1 cellular context compared by ENCODE assay signal in the genomic region with DNA sequence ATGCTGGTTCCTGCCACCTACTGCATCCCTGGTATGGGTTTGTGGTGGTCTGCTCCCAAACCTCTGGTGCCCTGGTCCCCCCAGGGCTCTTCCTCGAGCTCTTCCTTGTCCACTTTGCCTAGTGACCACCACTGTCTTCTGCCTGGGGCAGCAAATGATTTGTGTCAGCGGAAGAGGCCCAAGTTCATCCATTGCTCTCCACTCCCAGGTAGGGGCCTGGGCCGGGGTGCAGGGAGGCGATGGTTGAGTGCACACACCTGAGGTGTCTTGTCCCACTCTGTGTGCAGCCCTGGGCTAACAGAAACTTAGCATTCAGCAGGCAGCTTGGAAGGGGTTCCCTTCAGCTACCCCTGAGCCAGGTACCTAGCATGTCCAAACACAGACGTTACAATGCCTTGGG.
TF ChIP-seq lines count a peak whose summit lies in the region.

No MANE protein-coding gene starts in this region.

TF ChIP-seq in GM23338, 12 proteins besides CTCF, POLR2A, EP300 and RAD21 (continued from another document):
- TF ChIP-seq CREB1 (CRISPR knock-in tag; IDR thresholded peaks at IDR 0.05; ENCODE audit: low read depth): no peak
- TF ChIP-seq, protein P1, sequence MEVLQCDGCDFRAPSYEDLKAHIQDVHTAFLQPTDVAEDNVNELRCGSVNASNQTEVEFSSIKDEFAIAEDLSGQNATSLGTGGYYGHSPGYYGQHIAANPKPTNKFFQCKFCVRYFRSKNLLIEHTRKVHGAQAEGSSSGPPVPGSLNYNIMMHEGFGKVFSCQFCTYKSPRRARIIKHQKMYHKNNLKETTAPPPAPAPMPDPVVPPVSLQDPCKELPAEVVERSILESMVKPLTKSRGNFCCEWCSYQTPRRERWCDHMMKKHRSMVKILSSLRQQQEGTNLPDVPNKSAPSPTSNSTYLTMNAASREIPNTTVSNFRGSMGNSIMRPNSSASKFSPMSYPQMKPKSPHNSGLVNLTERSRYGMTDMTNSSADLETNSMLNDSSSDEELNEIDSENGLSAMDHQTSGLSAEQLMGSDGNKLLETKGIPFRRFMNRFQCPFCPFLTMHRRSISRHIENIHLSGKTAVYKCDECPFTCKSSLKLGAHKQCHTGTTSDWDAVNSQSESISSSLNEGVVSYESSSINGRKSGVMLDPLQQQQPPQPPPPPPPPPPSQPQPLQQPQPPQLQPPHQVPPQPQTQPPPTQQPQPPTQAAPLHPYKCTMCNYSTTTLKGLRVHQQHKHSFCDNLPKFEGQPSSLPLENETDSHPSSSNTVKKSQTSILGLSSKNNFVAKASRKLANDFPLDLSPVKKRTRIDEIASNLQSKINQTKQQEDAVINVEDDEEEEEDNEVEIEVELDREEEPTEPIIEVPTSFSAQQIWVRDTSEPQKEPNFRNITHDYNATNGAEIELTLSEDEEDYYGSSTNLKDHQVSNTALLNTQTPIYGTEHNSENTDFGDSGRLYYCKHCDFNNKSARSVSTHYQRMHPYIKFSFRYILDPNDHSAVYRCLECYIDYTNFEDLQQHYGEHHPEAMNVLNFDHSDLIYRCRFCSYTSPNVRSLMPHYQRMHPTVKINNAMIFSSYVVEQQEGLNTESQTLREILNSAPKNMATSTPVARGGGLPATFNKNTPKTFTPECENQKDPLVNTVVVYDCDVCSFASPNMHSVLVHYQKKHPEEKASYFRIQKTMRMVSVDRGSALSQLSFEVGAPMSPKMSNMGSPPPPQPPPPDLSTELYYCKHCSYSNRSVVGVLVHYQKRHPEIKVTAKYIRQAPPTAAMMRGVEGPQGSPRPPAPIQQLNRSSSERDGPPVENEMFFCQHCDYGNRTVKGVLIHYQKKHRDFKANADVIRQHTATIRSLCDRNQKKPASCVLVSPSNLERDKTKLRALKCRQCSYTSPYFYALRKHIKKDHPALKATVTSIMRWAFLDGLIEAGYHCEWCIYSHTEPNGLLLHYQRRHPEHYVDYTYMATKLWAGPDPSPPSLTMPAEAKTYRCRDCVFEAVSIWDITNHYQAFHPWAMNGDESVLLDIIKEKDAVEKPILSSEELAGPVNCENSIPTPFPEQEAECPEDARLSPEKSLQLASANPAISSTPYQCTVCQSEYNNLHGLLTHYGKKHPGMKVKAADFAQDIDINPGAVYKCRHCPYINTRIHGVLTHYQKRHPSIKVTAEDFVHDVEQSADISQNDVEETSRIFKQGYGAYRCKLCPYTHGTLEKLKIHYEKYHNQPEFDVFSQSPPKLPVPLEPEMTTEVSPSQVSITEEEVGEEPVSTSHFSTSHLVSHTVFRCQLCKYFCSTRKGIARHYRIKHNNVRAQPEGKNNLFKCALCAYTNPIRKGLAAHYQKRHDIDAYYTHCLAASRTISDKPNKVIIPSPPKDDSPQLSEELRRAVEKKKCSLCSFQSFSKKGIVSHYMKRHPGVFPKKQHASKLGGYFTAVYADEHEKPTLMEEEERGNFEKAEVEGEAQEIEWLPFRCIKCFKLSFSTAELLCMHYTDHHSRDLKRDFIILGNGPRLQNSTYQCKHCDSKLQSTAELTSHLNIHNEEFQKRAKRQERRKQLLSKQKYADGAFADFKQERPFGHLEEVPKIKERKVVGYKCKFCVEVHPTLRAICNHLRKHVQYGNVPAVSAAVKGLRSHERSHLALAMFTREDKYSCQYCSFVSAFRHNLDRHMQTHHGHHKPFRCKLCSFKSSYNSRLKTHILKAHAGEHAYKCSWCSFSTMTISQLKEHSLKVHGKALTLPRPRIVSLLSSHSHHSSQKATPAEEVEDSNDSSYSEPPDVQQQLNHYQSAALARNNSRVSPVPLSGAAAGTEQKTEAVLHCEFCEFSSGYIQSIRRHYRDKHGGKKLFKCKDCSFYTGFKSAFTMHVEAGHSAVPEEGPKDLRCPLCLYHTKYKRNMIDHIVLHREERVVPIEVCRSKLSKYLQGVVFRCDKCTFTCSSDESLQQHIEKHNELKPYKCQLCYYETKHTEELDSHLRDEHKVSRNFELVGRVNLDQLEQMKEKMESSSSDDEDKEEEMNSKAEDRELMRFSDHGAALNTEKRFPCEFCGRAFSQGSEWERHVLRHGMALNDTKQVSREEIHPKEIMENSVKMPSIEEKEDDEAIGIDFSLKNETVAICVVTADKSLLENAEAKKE (CRISPR knock-in tag; IDR thresholded peaks at IDR 0.05): no peak
- no peak for TF ChIP-seq POLR2AphosphoS5 (IDR thresholded peaks at IDR 0.05; ENCODE audit: low read depth)
- TF ChIP-seq EZH2phosphoT487 (IDR thresholded peaks at IDR 0.05; ENCODE audit: unreplicated experiment): no peak
- TF ChIP-seq ZNF114 (CRISPR knock-in tag; IDR thresholded peaks at IDR 0.05): no peak
TF ChIP-seq in GM23338: peak in this region for 0.
